In genomic region chr4:124710253-124710849, GRCh38 we compare ENCODE assay signal across 10 cellular contexts.
DNase-seq lines count a peak whose midpoint lies in the region; ATAC-seq and TF ChIP-seq lines count a peak whose summit lies in the region.
"Had no signal": no experiment of that assay in that cellular context is flagged by ENCODE, and none has a peak within 500 bp of the region (broad histone marks: within the 10 kb centered on the region; RNA-seq: fewer than 3 reads in every experiment).

No MANE protein-coding gene starts in this region.

- peaks cover 0 to 51% (median 25%) of the 10 kb centered on the region in 4 donors for H3K4me1 ChIP-seq in tibial artery

- DNase-seq in NOMO-1 (lab: John Stamatoyannopoulos, UW; ENCODE audit: unreplicated experiment in 2 of 2), result peak; percentile 4 to 36
- no peak for DNase-seq in NOMO-1 treated with dmso at 0.1 percent for 144 hours (lab: John Stamatoyannopoulos, UW; ENCODE audit: unreplicated experiment)
- peak; percentile 51 for DNase-seq in amniotic epithelial cell (ENCODE audit: low read depth)
- DNase-seq in iris pigment epithelial cell (ENCODE audit: low read depth), result peak; percentile 34
- DNase-seq in tibial artery, result no peak
- DNase-seq in SW480 (ENCODE audit: low spot score), result no peak
- no peak for DNase-seq in SKM-1 treated with dmso at 0.1 percent for 144 hours (lab: John Stamatoyannopoulos, UW; ENCODE audit: unreplicated experiment)
- DNase-seq: activated T-cell treated with anti-CD3 and anti-CD28 coated beads, Interleukin-2, amount 50 U/mL, for 48 hours; NCI-H526 had no signal

- no peaks in the 10 kb centered on the region for H3K36me3 ChIP-seq in tibial artery

- H3K27ac ChIP-seq in tibial artery, result peak overlapping the region in 1 of 2 donors; percentile 99

- H3K27me3 ChIP-seq in tibial artery, result no peaks in the 10 kb centered on the region

- TF ChIP-seq CTCF in tibial artery (IDR thresholded peaks at IDR 0.05), result no peak

- intact Hi-C loops in tibial artery (cut with DNase I; ENCODE audit: low total_unique reads), result no loop called here

- ATAC-seq in HG03280 (IDR thresholded peaks at IDR 0.05; ENCODE audit: unreplicated experiment), result no peak

- no peaks in the 10 kb centered on the region for H3K9me3 ChIP-seq in tibial artery

- H3K4me3 ChIP-seq in tibial artery, result peak overlapping the region; percentile 71 to 94

Comparison
In these comparisons a context has a peak if more than half of its experiments do, and no peak if none do; other contexts are left out.
1. DNase-seq: peak in NOMO-1 (2 of 2), amniotic epithelial cell (single experiment) and iris pigment epithelial cell (single experiment); none in NOMO-1 treated with dmso at 0.1 percent for 144 hours (single experiment), tibial artery (0 of 2), SW480 (single experiment) and SKM-1 treated with dmso at 0.1 percent for 144 hours (single experiment).